ENCODE assay signal across 23 cellular contexts in the genomic region with DNA sequence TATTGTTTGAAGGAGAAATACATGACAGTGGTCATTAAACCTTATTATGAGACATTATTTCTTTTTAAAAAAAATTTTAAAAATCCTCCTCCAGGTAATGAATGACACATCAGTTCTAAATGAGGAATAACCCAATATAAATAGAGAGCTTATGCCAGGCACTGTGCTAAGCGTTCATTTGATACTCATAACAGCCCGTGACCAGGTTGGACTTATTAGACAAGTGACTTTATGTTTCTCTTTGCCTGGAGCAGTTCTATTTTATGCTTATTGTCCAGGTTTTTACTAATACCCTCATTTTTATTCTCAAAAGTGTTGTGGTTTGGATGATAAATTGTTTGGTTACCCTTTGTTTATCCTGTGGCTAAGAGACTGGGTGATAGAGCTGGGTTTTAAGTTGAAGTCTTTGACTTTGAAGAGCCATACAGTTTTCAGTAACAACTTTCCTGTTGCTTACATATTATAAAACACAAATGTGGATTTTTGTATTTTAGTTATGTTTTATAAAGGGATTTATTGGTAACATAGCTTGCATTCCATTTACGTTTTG.
A peak's percentile ranks its signal among the peaks of the same experiment; 100 is the strongest.
DNase-seq lines count a peak whose midpoint lies in the region; ATAC-seq and TF ChIP-seq lines count a peak whose summit lies in the region.
"Had no signal": no experiment of that assay in that cellular context is flagged by ENCODE, and none has a peak within 500 bp of the region (broad histone marks: within the 10 kb centered on the region; RNA-seq: fewer than 3 reads in every experiment).

No MANE protein-coding gene starts in this region.

- H3K4me2 ChIP-seq in fibroblast of lung (ENCODE audit: extremely low read depth, insufficient read depth, low read length): no peak overlapping the region
- H3K4me2 ChIP-seq: A549, SK-N-SH had no signal

- TF ChIP-seq POLR2A in gastrocnemius medialis (IDR thresholded peaks at IDR 0.05) (no peak), breast epithelium (IDR thresholded peaks at IDR 0.05) (no peak)

- no peak for TF ChIP-seq CTCF in fibroblast of lung (conservative IDR thresholded peaks at IDR 0.05 in 1 of 2, IDR thresholded peaks at IDR 0.05 in 1 of 2; ENCODE audit: low read depth in 1 of 2, low read length in 2 of 2)
- no peak for TF ChIP-seq CTCF in gastrocnemius medialis (IDR thresholded peaks at IDR 0.05 in 4 of 5, conservative IDR thresholded peaks at IDR 0.05 in 1 of 5)
- no peak for TF ChIP-seq CTCF in breast epithelium (IDR thresholded peaks at IDR 0.05)

- no peaks in the 10 kb centered on the region for H3K79me2 ChIP-seq in fibroblast of lung (ENCODE audit: control insufficient read depth, insufficient read depth, low read length)

- H3K27ac ChIP-seq in fibroblast of lung (ENCODE audit: insufficient read depth, low read length): no peak overlapping the region
- H3K27ac ChIP-seq in gastrocnemius medialis: no peak overlapping the region
- no peak overlapping the region for H3K27ac ChIP-seq in breast epithelium
- H3K27ac ChIP-seq: A549, GM23248 had no signal

- ATAC-seq in left ventricle myocardium superior (peak; percentile 68), left cardiac atrium (no peak), gastrocnemius medialis (peak; percentile 61 to 74)
- ATAC-seq: A549 had no signal

- H3K9me3 ChIP-seq in fibroblast of lung (ENCODE audit: control insufficient read depth, insufficient read depth, low read depth, low read length) (no peaks in the 10 kb centered on the region), gastrocnemius medialis (no peaks in the 10 kb centered on the region), breast epithelium (no peaks in the 10 kb centered on the region)
- H3K9me3 ChIP-seq: A549, HAP-1, MG63, SK-N-SH had no signal

- in situ Hi-C loops in gastrocnemius medialis (cut with MboI; ENCODE audit: low sequenced_read_pairs in 4 of 4): no loop called here

- intact Hi-C loops in left ventricle myocardium superior (cut with micrococcal nuclease) (no loop called here), left cardiac atrium (cut with DNase I) (no loop called here), gastrocnemius medialis (cut with DNase I; ENCODE audit: low total_unique reads) (no loop called here), breast epithelium (cut with DNase I; ENCODE audit: low total_unique reads) (no loop called here)

- no peak overlapping the region for H2AFZ ChIP-seq in fibroblast of lung (ENCODE audit: low read length)
- H2AFZ ChIP-seq: GM23248 had no signal

- no peak overlapping the region for H3K4me3 ChIP-seq in fibroblast of lung (replicated peaks in 1 of 4; ENCODE audit: control extremely low read depth in 1 of 4, insufficient read depth in 1 of 4, low read depth in 3 of 4, low read length in 4 of 4)
- H3K4me3 ChIP-seq in gastrocnemius medialis: peak overlapping the region in 1 of 4 donors; percentile 12
- H3K4me3 ChIP-seq in breast epithelium: no peak overlapping the region
- H3K4me3 ChIP-seq: A549, GM23248, HAP-1, MG63 had no signal

- no peak overlapping the region for H3K9ac ChIP-seq in fibroblast of lung (ENCODE audit: insufficient read depth, low read length)
- H3K9ac ChIP-seq: GM23248, SK-N-SH had no signal

- no peaks in the 10 kb centered on the region for H4K20me1 ChIP-seq in fibroblast of lung (ENCODE audit: control insufficient read depth, extremely low read depth, insufficient read depth, low read length)

- no peaks in the 10 kb centered on the region for H3K36me3 ChIP-seq in fibroblast of lung (ENCODE audit: control insufficient read depth, insufficient read depth, low read length)
- no peaks in the 10 kb centered on the region for H3K36me3 ChIP-seq in gastrocnemius medialis
- no peaks in the 10 kb centered on the region for H3K36me3 ChIP-seq in breast epithelium
- H3K36me3 ChIP-seq: HAP-1 had no signal

- H3K4me1 ChIP-seq in fibroblast of lung (ENCODE audit: control insufficient read depth, extremely low read depth, insufficient read depth, low read length) (no peaks in the 10 kb centered on the region), gastrocnemius medialis (peaks cover 0 to 13% of the 10 kb centered on the region in 2 donors), breast epithelium (no peaks in the 10 kb centered on the region)
- H3K4me1 ChIP-seq: HAP-1 had no signal

- no peaks in the 10 kb centered on the region for H3K27me3 ChIP-seq in fibroblast of lung (ENCODE audit: control insufficient read depth, insufficient read depth, low read length)
- H3K27me3 ChIP-seq in gastrocnemius medialis: no peaks in the 10 kb centered on the region
- no peaks in the 10 kb centered on the region for H3K27me3 ChIP-seq in breast epithelium
- H3K27me3 ChIP-seq: MG63 had no signal

- DNase-seq in left ventricle myocardium superior: no peak
- DNase-seq in left cardiac atrium: no peak
- DNase-seq in RPMI7951 (ENCODE audit: low read depth): peak; percentile 4
- peak; percentile 30 to 48 for DNase-seq in fibroblast of lung (ENCODE audit: low read depth in 2 of 2)
- DNase-seq in gastrocnemius medialis: peak in 1 of 2 donors; percentile 13
- no peak for DNase-seq in DMS53 treated with DMSO at 0.1 percent for 48 hours (lab: John Stamatoyannopoulos, UW; ENCODE audit: unreplicated experiment)
- no peak for DNase-seq in CD1c-positive myeloid dendritic cell (ENCODE audit: extremely low spot score)
- DNase-seq in breast epithelium (ENCODE audit: low spot score in 2 of 2): no peak
- DNase-seq: DMS53, EL, GM23248, Karpas-422, MG63, NCI-H1436, NCI-H187 treated with DMSO at 0.1 percent for 48 hours, NCI-H2107, NCI-H446 treated with DMSO at 0.1 percent for 48 hours, NCI-H526 treated with DMSO at 0.1 percent for 48 hours, OCI-M1, SHP77 treated with DMSO at 0.1 percent for 48 hours, SK-N-SH had no signal

Comparison
In these comparisons a context has a peak if more than half of its experiments do, and no peak if none do; other contexts are left out.
1. ATAC-seq: peak in left ventricle myocardium superior (single experiment) and gastrocnemius medialis (2 of 2); none in left cardiac atrium (0 of 2).
2. DNase-seq: peak in RPMI7951 (single experiment) and fibroblast of lung (2 of 2); none in left ventricle myocardium superior (single experiment), left cardiac atrium (single experiment), DMS53 treated with DMSO at 0.1 percent for 48 hours (single experiment), CD1c-positive myeloid dendritic cell (single experiment) and breast epithelium (0 of 2).